Comparison of ENCODE assay signal across 14 cellular contexts in genomic region chr1:23910553-23911246, GRCh38. TPM values are rescaled to one million over a fixed set of nuclear protein-coding genes. Genes with fewer than 3 reads are reported as not detected.
A peak's percentile ranks its signal among the peaks of the same experiment; 100 is the strongest.
DNase-seq lines count a peak whose midpoint lies in the region; ATAC-seq, FAIRE-seq and TF ChIP-seq lines count a peak whose summit lies in the region.
"Had no signal": no experiment of that assay in that cellular context is flagged by ENCODE, and none has a peak within 500 bp of the region (broad histone marks: within the 10 kb centered on the region; RNA-seq: fewer than 3 reads in every experiment).

No MANE protein-coding gene starts in this region.

- H3K9me3 ChIP-seq in H1 (ENCODE audit: insufficient read depth in 2 of 2, low read depth in 1 of 2, low read length in 1 of 2) = no peaks in the 10 kb centered on the region
- H3K9me3 ChIP-seq: left ventricle myocardium inferior, tibial nerve had no signal

- no peak for TF ChIP-seq RAD21 in H1 (IDR thresholded peaks at IDR 0.05 in 1 of 2, conservative IDR thresholded peaks at IDR 0.05 in 1 of 2; ENCODE audit: low read depth in 2 of 2, low read length in 2 of 2)

- H3K9ac ChIP-seq in H1 (replicated peaks in 1 of 4; ENCODE audit: extremely low read depth in 1 of 4, low read depth in 3 of 4, low read length in 3 of 4) = no peak overlapping the region

- H4K20me1 ChIP-seq in H1 (replicated peaks in 1 of 2; ENCODE audit: control insufficient read depth in 1 of 2, insufficient read depth in 2 of 2, low read length in 2 of 2) = no peaks in the 10 kb centered on the region

- ATAC-seq in GM21619 (IDR thresholded peaks at IDR 0.05; ENCODE audit: unreplicated experiment) = no peak

- no peak overlapping the region for H2BK20ac ChIP-seq in H1 (ENCODE audit: low read length)

- TF ChIP-seq EP300 in H1 (IDR thresholded peaks at IDR 0.05; ENCODE audit: borderline replicate concordance in 1 of 2, low read depth in 2 of 2, low read length in 2 of 2) = no peak

- peak; percentile 86 for FAIRE-seq in GM19239 (lab: Jason Lieb, UNC)
- FAIRE-seq in H1 (lab: Jason Lieb, UNC) = no peak
- FAIRE-seq: endothelial cell of umbilical vein had no signal

- no peaks in the 10 kb centered on the region for H3K79me2 ChIP-seq in H1 (ENCODE audit: control insufficient read depth in 1 of 2, insufficient read depth in 2 of 2, low read length in 2 of 2)

- no peak overlapping the region for H3K14ac ChIP-seq in H1 (ENCODE audit: insufficient read length)

- no peak overlapping the region for H3K23ac ChIP-seq in H1 (ENCODE audit: insufficient read length)

- no peak overlapping the region for H3K56ac ChIP-seq in H1 (replicated peaks; ENCODE audit: insufficient read length, low read depth, low read length)

- no peak overlapping the region for H4K5ac ChIP-seq in H1 (ENCODE audit: insufficient read length, low read depth, low read length)

- H2BK15ac ChIP-seq in H1 (ENCODE audit: low read length) = no peak overlapping the region

- H3K36me3 ChIP-seq in H1 (ENCODE audit: control insufficient read depth in 2 of 4, insufficient read depth in 4 of 4, low read length in 3 of 4) = no peaks in the 10 kb centered on the region; a peak in 1 of 8 replicates
- H3K36me3 ChIP-seq: left ventricle myocardium inferior, tibial nerve had no signal

- H2AFZ ChIP-seq in H1 (ENCODE audit: low read length) = peak overlapping the region; percentile 16; the same call in 1 of the 2 replicates

- H3K79me1 ChIP-seq in H1 (ENCODE audit: low read depth, low read length) = no peaks in the 10 kb centered on the region

- no peaks in the 10 kb centered on the region for H3K23me2 ChIP-seq in H1 (ENCODE audit: low read depth, low read length)

- no peak overlapping the region for H4K91ac ChIP-seq in H1 (replicated peaks; ENCODE audit: insufficient read length, low read length)

- peak; percentile 84 for DNase-seq in GM12864 (ENCODE audit: low read depth)
- DNase-seq in GM19239 (ENCODE audit: insufficient read length, low spot score) = no peak
- peak; percentile 46 for DNase-seq in NCI-H82 treated with DMSO at 0.1 percent for 48 hours (lab: John Stamatoyannopoulos, UW; ENCODE audit: unreplicated experiment)
- DNase-seq in H1 (ENCODE audit: low read depth in 1 of 2, low spot score in 2 of 2) = no peak
- no peak for DNase-seq in Kasumi-1 (lab: John Stamatoyannopoulos, UW)
- DNase-seq in AG08395 (ENCODE audit: low spot score) = no peak
- DNase-seq in A172 (ENCODE audit: low spot score) = no peak
- DNase-seq: activated CD4-positive, CD25-positive, alpha-beta regulatory T cell; caudate nucleus; left ventricle myocardium inferior; NCI-H526 treated with DMSO at 0.1 percent for 48 hours had no signal

- H4K8ac ChIP-seq in H1 (ENCODE audit: extremely low read depth, insufficient read depth, low read length) = no peak overlapping the region

- H3K27me3 ChIP-seq in H1 (replicated peaks in 1 of 4; ENCODE audit: control insufficient read depth in 3 of 4, extremely low read depth in 1 of 4, insufficient read depth in 3 of 4, low read length in 3 of 4) = 0 out of 7 replicates have a peak, but pooled peaks cover 0 to 1% (median 0%) of the 10 kb centered on the region in 4 experiments

- H2BK12ac ChIP-seq in H1 (ENCODE audit: low read depth, low read length) = no peak overlapping the region

- H2BK5ac ChIP-seq in H1 (ENCODE audit: low read depth, low read length) = no peak overlapping the region

- H3K27ac ChIP-seq in H1 (ENCODE audit: low read depth, low read length) = no peak overlapping the region
- H3K27ac ChIP-seq: left ventricle myocardium inferior, tibial nerve had no signal

- POLR2A ChIA-PET in H1 (lab: Charles Lee; ENCODE audit: partially characterized antibody) = interaction anchor here (0.8 kb wide), 1 partner anchor 85 kb away, joined by 3 read pairs; the partner anchor contains the start of gene HMGCL

- H3K18ac ChIP-seq in H1 (ENCODE audit: extremely low read depth, low read length) = no peak overlapping the region

- WGBS in H1 (ENCODE audit: extremely low coverage in 1 of 2, insufficient coverage in 1 of 2, insufficient read length in 1 of 2, insufficient replicate concordance in 2 of 2, low coverage in 1 of 2, low lambda C conversion rate in 2 of 2, missing lambda C conversion rate in 1 of 2), 2 experiments = 91% methylated on average over 8 of the region's 11 CpGs; no CpG with 5 or more reads in 1 of the 2 experiments

- H3K4ac ChIP-seq in H1 (replicated peaks; ENCODE audit: insufficient read length, low read depth, low read length) = no peak overlapping the region

- H3K4me2 ChIP-seq in H1 (ENCODE audit: insufficient read depth in 1 of 2, low read depth in 2 of 2, low read length in 2 of 2) = no peak overlapping the region

- TF ChIP-seq POLR2A in H1 (IDR thresholded peaks at IDR 0.05; ENCODE audit: control extremely low read depth in 1 of 2, low read depth in 2 of 2, low read length in 2 of 2) = no peak

- no peak overlapping the region for H2AK5ac ChIP-seq in H1 (ENCODE audit: low read depth, low read length)

- H3K4me3 ChIP-seq in GM12864 (ENCODE audit: low read depth, low read length) (peak overlapping the region; percentile 48), H1 (ENCODE audit: extremely low read depth in 1 of 4, insufficient read depth in 2 of 4, low read depth in 3 of 4, low read length in 4 of 4) (no peak overlapping the region)
- H3K4me3 ChIP-seq: left ventricle myocardium inferior, tibial nerve had no signal

- CTCF ChIA-PET in H1 (lab: Charles Lee; ENCODE audit: partially characterized antibody) = interaction anchor here (0.6 to 5.1 kb wide), 5 partner anchors 13 to 139 kb away, joined by 3 to 28 read pairs (median 4); no protein-coding TSS in a partner anchor

- H3K4me1 ChIP-seq in H1 (replicated peaks in 1 of 4; ENCODE audit: control insufficient read depth in 3 of 4, insufficient read depth in 4 of 4, low read length in 3 of 4) = peaks cover 0 to 2% (median 0%) of the 10 kb centered on the region in 4 experiments; a peak in 1 of 7 replicates
- H3K4me1 ChIP-seq: left ventricle myocardium inferior, tibial nerve had no signal

- no peak overlapping the region for H2BK120ac ChIP-seq in H1 (replicated peaks; ENCODE audit: low read depth, low read length)

- TF ChIP-seq CTCF in GM12864 (IDR thresholded peaks at IDR 0.05; ENCODE audit: low read depth, low read length, missing control alignments) = no peak
- no peak for TF ChIP-seq CTCF in H1 (IDR thresholded peaks at IDR 0.05; ENCODE audit: control extremely low read depth in 1 of 3, insufficient read depth in 1 of 3, low read depth in 1 of 3, low read length in 3 of 3)

TF ChIP-seq in H1, 55 proteins besides CTCF, POLR2A, EP300 and RAD21:
- TF ChIP-seq BCL11A (IDR thresholded peaks at IDR 0.05; ENCODE audit: low read depth in 2 of 2, low read length in 2 of 2) = no peak
- no peak for TF ChIP-seq SUZ12 (IDR thresholded peaks at IDR 0.05; ENCODE audit: low read length)
- TF ChIP-seq CBX5 (IDR thresholded peaks at IDR 0.05; ENCODE audit: low read depth, low read length) = no peak
- TF ChIP-seq ATF3 (IDR thresholded peaks at IDR 0.05; ENCODE audit: insufficient read depth, low read depth, low read length) = no peak
- no peak for TF ChIP-seq NANOG (IDR thresholded peaks at IDR 0.05; ENCODE audit: insufficient read depth, low read depth, low read length, poor library complexity, severe bottlenecking)
- no peak for TF ChIP-seq ASH2L (IDR thresholded peaks at IDR 0.05; ENCODE audit: low read length)
- TF ChIP-seq RNF2 (IDR thresholded peaks at IDR 0.05; ENCODE audit: borderline replicate concordance, low read depth, low read length, missing control alignments, poor library complexity, severe bottlenecking) = no peak
- TF ChIP-seq CBX8 (IDR thresholded peaks at IDR 0.05; ENCODE audit: borderline replicate concordance, low read depth, low read length) = no peak
- TF ChIP-seq TEAD4 (IDR thresholded peaks at IDR 0.05; ENCODE audit: low read depth, low read length) = no peak
TF ChIP-seq in H1: peak in this region for 0.

RNA-seq across cellular contexts. Expression of gene CNR2, which starts 2.5 kb away (rescaled TPM):
- total RNA-seq in H1 (2021; fragmentation: NEBNext Ultra II Directional; extraction: Animal tissue kit (Norgen Biotek cat#: 25700)) = not detected in 2 replicates
- polyA plus RNA-seq in H1 (2011; rRNA removed) = not detected in 2 replicates
- not detected for polyA plus RNA-seq in H1 (2011; cell fraction: cytosol; rRNA removed)
- polyA plus RNA-seq in H1 (2011; cell fraction: nucleus; rRNA removed) = not detected
- polyA plus RNA-seq in H1 (2012, experiment 1 of 2) = not detected in 4 replicates
- polyA plus RNA-seq in H1 (2012, experiment 2 of 2) = not detected
- polyA plus RNA-seq in H1 (2013, experiment 1 of 2) = not detected
- not detected for polyA plus RNA-seq in H1 (2013, experiment 2 of 2)
- polyA minus RNA-seq in H1 (2011; rRNA and poly(A)+ RNA removed) = not detected in 2 replicates
- not detected for polyA minus RNA-seq in H1 (2011; cell fraction: cytosol; rRNA and poly(A)+ RNA removed)
- not detected for polyA minus RNA-seq in H1 (2011; cell fraction: nucleus; rRNA and poly(A)+ RNA removed)
- not detected in 2 replicates for total RNA-seq in A172 (2014; rRNA removed; shearing (Covaris generic))
- total RNA-seq: endothelial cell of umbilical vein, left ventricle myocardium inferior, tibial nerve had no signal
- polyA plus RNA-seq: endothelial cell of umbilical vein had no signal

RNA-seq across cellular contexts. Expression of gene FUCA1, which starts 42.6 kb away (rescaled TPM):
- total RNA-seq in H1 (2021; fragmentation: NEBNext Ultra II Directional; extraction: Animal tissue kit (Norgen Biotek cat#: 25700)) = 6.4 and 7.1 TPM in 2 replicates
- polyA plus RNA-seq in H1 (2011; rRNA removed) = 4.0 and 5.9 TPM in 2 replicates
- polyA plus RNA-seq in H1 (2011; cell fraction: cytosol; rRNA removed) = 5.9 TPM
- polyA plus RNA-seq in H1 (2011; cell fraction: nucleus; rRNA removed) = 3.7 TPM
- polyA plus RNA-seq in H1 (2012, experiment 1 of 2) = 5.5 to 6.1 TPM (median 6.1 TPM) in 4 replicates
- polyA plus RNA-seq in H1 (2012, experiment 2 of 2) = 2.1 TPM
- polyA plus RNA-seq in H1 (2013, experiment 1 of 2) = 8.6 TPM
- polyA plus RNA-seq in H1 (2013, experiment 2 of 2) = 9.7 TPM
- 4.9 and 5.0 TPM in 2 replicates for polyA minus RNA-seq in H1 (2011; rRNA and poly(A)+ RNA removed)
- polyA minus RNA-seq in H1 (2011; cell fraction: cytosol; rRNA and poly(A)+ RNA removed) = 2.5 TPM
- polyA minus RNA-seq in H1 (2011; cell fraction: nucleus; rRNA and poly(A)+ RNA removed) = 3.3 TPM
- 19.6 and 22.9 TPM in 2 replicates for total RNA-seq in A172 (2014; rRNA removed; shearing (Covaris generic))

RNA-seq across cellular contexts. Expression of gene PNRC2, which starts 48.9 kb away (rescaled TPM):
- 139 and 147 TPM in 2 replicates for total RNA-seq in H1 (2021; fragmentation: NEBNext Ultra II Directional; extraction: Animal tissue kit (Norgen Biotek cat#: 25700))
- 57.5 and 84.0 TPM in 2 replicates for polyA plus RNA-seq in H1 (2011; rRNA removed)
- 101 TPM for polyA plus RNA-seq in H1 (2011; cell fraction: cytosol; rRNA removed)
- 31.5 TPM for polyA plus RNA-seq in H1 (2011; cell fraction: nucleus; rRNA removed)
- 65.3 to 149 TPM (median 106 TPM) in 4 replicates for polyA plus RNA-seq in H1 (2012, experiment 1 of 2)
- polyA plus RNA-seq in H1 (2012, experiment 2 of 2) = 9.4 TPM
- 110 TPM for polyA plus RNA-seq in H1 (2013, experiment 1 of 2)
- 114 TPM for polyA plus RNA-seq in H1 (2013, experiment 2 of 2)
- 51.1 and 57.6 TPM in 2 replicates for polyA minus RNA-seq in H1 (2011; rRNA and poly(A)+ RNA removed)
- 65.0 TPM for polyA minus RNA-seq in H1 (2011; cell fraction: cytosol; rRNA and poly(A)+ RNA removed)
- polyA minus RNA-seq in H1 (2011; cell fraction: nucleus; rRNA and poly(A)+ RNA removed) = 36.4 TPM
- total RNA-seq in A172 (2014; rRNA removed; shearing (Covaris generic)) = 58.5 and 60.3 TPM in 2 replicates

Comparison
In these comparisons a context has a peak if more than half of its experiments do, and no peak if none do; other contexts are left out.
1. DNase-seq: peak in GM12864 (single experiment) and NCI-H82 treated with DMSO at 0.1 percent for 48 hours (single experiment); none in GM19239 (single experiment), H1 (0 of 2), Kasumi-1 (0 of 2), AG08395 (single experiment) and A172 (single experiment).